Comparison of ENCODE assay signal across 13 cellular contexts in genomic region chr3:12345141-12345561, GRCh38. TPM values are rescaled to one million over a fixed set of nuclear protein-coding genes. Genes with fewer than 3 reads are reported as not detected.
A peak's percentile ranks its signal among the peaks of the same experiment; 100 is the strongest.
DNase-seq lines count a peak whose midpoint lies in the region; ATAC-seq, FAIRE-seq and TF ChIP-seq lines count a peak whose summit lies in the region.
"Had no signal": no experiment of that assay in that cellular context is flagged by ENCODE, and none has a peak within 500 bp of the region (broad histone marks: within the 10 kb centered on the region; RNA-seq: fewer than 3 reads in every experiment).

No MANE protein-coding gene starts in this region.

- H3K79me2 ChIP-seq in PC-3 (ENCODE audit: low read length) = peaks cover 56% of the 10 kb centered on the region

- POLR2A ChIA-PET in PC-3 (lab: Charles Lee; ENCODE audit: unreplicated experiment) = interaction anchor here (0.6 kb wide), 1 partner anchor 39 kb away, joined by 5 read pairs; no protein-coding TSS in a partner anchor

- ATAC-seq in activated CD4-positive, CD25-positive, alpha-beta regulatory T cell treated with anti-CD3 and anti-CD28 coated beads, Interleukin-2, amount 50 U/mL, for 24 hours = peak; percentile 56 to 78
- ATAC-seq in PC-3 (peak; percentile 27), GM19463 (IDR thresholded peaks at IDR 0.05; ENCODE audit: unreplicated experiment) (no peak)

- intact Hi-C loops in PC-3 (cut with micrococcal nuclease) (no loop called here), thyroid gland (cut with DNase I) (no loop called here)

- H3K4me3 ChIP-seq in PC-3 (ENCODE audit: low read length) = no peak overlapping the region
- H3K4me3 ChIP-seq in small intestine (ENCODE audit: low read depth in 1 of 2, low read length in 2 of 2) = no peak overlapping the region
- H3K4me3 ChIP-seq in thyroid gland (replicated peaks in 1 of 3) = no peak overlapping the region
- H3K4me3 ChIP-seq: testis had no signal

- no peak for DNase-seq in activated CD4-positive, CD25-positive, alpha-beta regulatory T cell treated with anti-CD3 and anti-CD28 coated beads, Interleukin-2, amount 50 U/mL, for 72 hours
- DNase-seq in PC-3 = peak; percentile 85
- DNase-seq in epithelial cell of prostate (ENCODE audit: low read depth, low spot score) = peak; percentile 58
- DNase-seq in small intestine = peak; percentile 38
- no peak for DNase-seq in thyroid gland
- no peak for DNase-seq in NCI-H2171 (lab: John Stamatoyannopoulos, UW)
- DNase-seq: effector memory CD4-positive, alpha-beta T cell; NCI-H187; NK-92 treated with Interleukin-12 subunit alpha and Interleukin-12 subunit beta, amount 100 ng/mL, for 24 hours; testis had no signal

- H3K9me3 ChIP-seq in PC-3 (ENCODE audit: low read length) (no peaks in the 10 kb centered on the region), small intestine (ENCODE audit: control insufficient read depth, low read depth) (no peaks in the 10 kb centered on the region), thyroid gland (no peaks in the 10 kb centered on the region)
- H3K9me3 ChIP-seq: testis had no signal

- no TSS peak for BruUV-seq in PC-3 (replicated peaks; lab: Mats Ljungman, UMichigan)

- peaks cover 17% of the 10 kb centered on the region for H3F3A ChIP-seq in PC-3 (ENCODE audit: low read length, unreplicated experiment)

- H3K4me1 ChIP-seq in PC-3 (ENCODE audit: insufficient read depth, low read length) (peaks cover 57% of the 10 kb centered on the region), small intestine (ENCODE audit: control insufficient read depth in 2 of 2, insufficient read depth in 1 of 2, low read depth in 1 of 2, low read length in 1 of 2) (no peaks in the 10 kb centered on the region), thyroid gland (peaks cover 3 to 8% of the 10 kb centered on the region in 2 donors)
- H3K4me1 ChIP-seq: testis had no signal

- H3K9ac ChIP-seq in PC-3 (ENCODE audit: low read length) = no peak overlapping the region

- H3K27me3 ChIP-seq in PC-3 (ENCODE audit: low read length) (no peaks in the 10 kb centered on the region), small intestine (ENCODE audit: control insufficient read depth in 2 of 2, insufficient read depth in 2 of 2, low read length in 2 of 2) (no peaks in the 10 kb centered on the region), thyroid gland (no peaks in the 10 kb centered on the region)
- H3K27me3 ChIP-seq: testis had no signal

- H2AFZ ChIP-seq in PC-3 (ENCODE audit: low read length) = no peak overlapping the region

- no peaks in the 10 kb centered on the region for H3K9me2 ChIP-seq in PC-3 (replicated peaks; ENCODE audit: low read length)

- FAIRE-seq in small intestine (lab: Jason Lieb, UNC) = no peak
- FAIRE-seq: G401.6 had no signal

- CTCF ChIA-PET in PC-3 (lab: Charles Lee) = no interaction called here

- H3K36me3 ChIP-seq in PC-3 (ENCODE audit: low read depth, low read length) (peaks cover 55% of the 10 kb centered on the region), small intestine (ENCODE audit: control insufficient read depth in 2 of 2, insufficient read depth in 2 of 2, low read length in 2 of 2) (no peaks in the 10 kb centered on the region), thyroid gland (no peaks in the 10 kb centered on the region)

- TF ChIP-seq CTCF in PC-3 (conservative IDR thresholded peaks at IDR 0.05; ENCODE audit: low read depth, low read length) (no peak), thyroid gland (IDR thresholded peaks at IDR 0.05) (no peak)

- TF ChIP-seq POLR2A in thyroid gland (IDR thresholded peaks at IDR 0.05) = no peak

- H4K20me1 ChIP-seq in PC-3 (ENCODE audit: low read length) = no peaks in the 10 kb centered on the region

- 50 to 77% (median 52%) methylated on average over 5 of the region's 5 CpGs for WGBS in small intestine, 3 donors
- 87 to 92% methylated on average over 5 of the region's 5 CpGs for WGBS in thyroid gland, 2 donors

- H3K27ac ChIP-seq in PC-3 (ENCODE audit: low read length) = peak overlapping the region; percentile 49
- peak overlapping the region; percentile 47 for H3K27ac ChIP-seq in epithelial cell of prostate
- no peak overlapping the region for H3K27ac ChIP-seq in small intestine (ENCODE audit: low read depth in 1 of 2, low read length in 1 of 2)
- H3K27ac ChIP-seq in thyroid gland = no peak overlapping the region
- H3K27ac ChIP-seq: testis had no signal

- H3K4me2 ChIP-seq in PC-3 (ENCODE audit: low read length) = 0 out of 2 replicates have a peak overlapping the region, but pooled peaks have one; percentile 2

RNA-seq across cellular contexts. Expression of gene PPARG, which starts 56.3 kb away (rescaled TPM):
- total RNA-seq in PC-3 (2014; rRNA removed) (208 and 250 TPM in 2 replicates), thyroid gland (10 to 100 TPM; 20.0 to 27.3 (median 23.7) TPM)
- polyA plus RNA-seq in small intestine = 10 to 100 TPM; 21.3 to 40.3 (median 39.8) TPM

Comparison
In these comparisons a context has a peak if more than half of its experiments do, and no peak if none do; other contexts are left out.
1. DNase-seq: peak in PC-3 (single experiment), epithelial cell of prostate (single experiment) and small intestine (single experiment); none in activated CD4-positive, CD25-positive, alpha-beta regulatory T cell treated with anti-CD3 and anti-CD28 coated beads, Interleukin-2, amount 50 U/mL, for 72 hours (single experiment), thyroid gland (0 of 2) and NCI-H2171 (single experiment).
2. H3K27ac ChIP-seq: peak in PC-3 (single experiment) and epithelial cell of prostate (single experiment); none in small intestine (0 of 2) and thyroid gland (0 of 3).